20 cellular contexts compared by ENCODE assay signal in the genomic region with DNA sequence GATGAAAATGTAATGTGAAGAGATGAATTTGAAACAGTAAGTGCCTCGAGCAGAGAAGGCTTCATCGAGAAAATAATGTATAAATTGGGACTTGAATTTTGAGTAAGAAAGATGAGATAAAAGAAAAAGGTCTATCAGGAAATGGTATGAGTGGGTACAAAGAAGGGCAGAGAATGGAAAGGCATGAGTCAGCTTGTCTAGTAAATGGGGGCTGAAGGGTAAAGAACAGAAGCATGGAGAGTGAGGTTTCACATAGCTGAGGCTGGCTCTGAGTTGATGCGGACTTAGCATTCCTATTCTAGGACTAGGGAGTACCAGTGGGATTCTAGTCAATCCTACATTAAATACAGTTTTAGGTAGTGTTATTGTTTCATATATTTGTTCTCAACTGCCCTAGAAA.
"Had no signal": no experiment of that assay in that cellular context is flagged by ENCODE, and none has a peak within 500 bp of the region (broad histone marks: within the 10 kb centered on the region; RNA-seq: fewer than 3 reads in every experiment).

No MANE protein-coding gene starts in this region.

- H3K27me3 Mint-ChIP-seq: brain; natural killer cell treated with Interleukin-12 subunit alpha and Interleukin-12 subunit beta and Interleukin-15 and Interleukin-18, amount 100 ng/mL, for 72 hours had no signal

- H3K9me3 Mint-ChIP-seq: brain; natural killer cell treated with Interleukin-12 subunit alpha and Interleukin-12 subunit beta and Interleukin-15 and Interleukin-18, amount 100 ng/mL, for 72 hours had no signal

- H3K9me3 ChIP-seq: tibial nerve, vagina had no signal

- H3K4me1 ChIP-seq: tibial nerve, vagina had no signal

- ATAC-seq: natural killer cell treated with Interleukin-12 subunit alpha and Interleukin-12 subunit beta and Interleukin-15 and Interleukin-18, amount 100 ng/mL, for 72 hours; SK-N-SH treated with all-trans-retinoic acid at 6 μM for 48 hours had no signal

- H3K4me3 ChIP-seq: tibial nerve, vagina had no signal

- H3K27ac ChIP-seq: tibial nerve, vagina had no signal

- H3K4me3 Mint-ChIP-seq: brain; natural killer cell treated with Interleukin-12 subunit alpha and Interleukin-12 subunit beta and Interleukin-15 and Interleukin-18, amount 100 ng/mL, for 72 hours had no signal

- DNase-seq: activated CD4-positive, CD25-positive, alpha-beta regulatory T cell treated with anti-CD3 and anti-CD28 coated beads, Interleukin-2, amount 50 U/mL, for 72 hours; activated CD8-positive, alpha-beta memory T cell treated with anti-CD3 and anti-CD28 coated beads for 24 hours; activated gamma-delta T cell treated with Interleukin-2 at 50 U/mL for 16 hours; amygdala; cerebellar nuclear complex; effector memory CD4-positive, alpha-beta T cell; foreskin fibroblast; glutamatergic neuron; hypothalamus; mesenchymal stem cell; posterior cingulate gyrus; retina; stimulated activated CD4-positive, alpha-beta T cell treated with anti-CD3 and anti-CD28 coated beads, Interleukin-12 subunit alpha, Interleukin-12 subunit beta, amount 100 ng/mL, for 4 hours; stimulated activated CD4-positive, alpha-beta T cell treated with anti-CD3 and anti-CD28 coated beads, Interleukin-2, amount 100 ng/mL, for 24 hours; substantia nigra had no signal

- H3K27ac Mint-ChIP-seq: natural killer cell treated with Interleukin-12 subunit alpha and Interleukin-12 subunit beta and Interleukin-15 and Interleukin-18, amount 100 ng/mL, for 72 hours had no signal

- H3K27me3 ChIP-seq: tibial nerve, vagina had no signal
